8 cellular contexts compared by ENCODE assay signal in genomic region chr1:226424228-226425003, GRCh38. TPM values are rescaled to one million over a fixed set of nuclear protein-coding genes. Genes with fewer than 3 reads are reported as not detected.
A peak's percentile ranks its signal among the peaks of the same experiment; 100 is the strongest.
DNase-seq lines count a peak whose midpoint lies in the region; ATAC-seq and TF ChIP-seq lines count a peak whose summit lies in the region.

No MANE protein-coding gene starts in this region.

- no peak overlapping the region for H2AK5ac ChIP-seq in mesenchymal stem cell (ENCODE audit: low read length, severe bottlenecking)

- BruUV-seq in OCI-LY7 (replicated peaks; lab: Mats Ljungman, UMichigan), result no TSS peak

- H4K91ac ChIP-seq in mesenchymal stem cell (ENCODE audit: low read length), result no peak overlapping the region

- H3K4me1 ChIP-seq in OCI-LY7 (ENCODE audit: insufficient read depth, low read length, poor library complexity, severe bottlenecking), result peaks cover 65% of the 10 kb centered on the region
- no peaks in the 10 kb centered on the region for H3K4me1 ChIP-seq in colonic mucosa
- peaks cover 10% of the 10 kb centered on the region for H3K4me1 ChIP-seq in mesenchymal stem cell (ENCODE audit: control insufficient read depth, insufficient read depth, low read depth, low read length)

- no peaks in the 10 kb centered on the region for H3K79me1 ChIP-seq in mesenchymal stem cell (replicated peaks; ENCODE audit: low read length, poor library complexity, severe bottlenecking)

- H3K9me3 ChIP-seq in OCI-LY7 (ENCODE audit: low read length) (no peaks in the 10 kb centered on the region), colonic mucosa (no peaks in the 10 kb centered on the region), mesenchymal stem cell (ENCODE audit: control insufficient read depth, low read length) (no peaks in the 10 kb centered on the region), MG63 (no peaks in the 10 kb centered on the region)

- H2BK15ac ChIP-seq in mesenchymal stem cell (ENCODE audit: low read depth, poor library complexity, severe bottlenecking), result no peak overlapping the region

- intact Hi-C loops in OCI-LY7 (cut with micrococcal nuclease; ENCODE audit: unreplicated experiment), result loop anchor here (1.0 kb wide), 5 partner anchors 13 to 202 kb away; no protein-coding TSS in a partner anchor
- intact Hi-C loops in colonic mucosa (cut with DNase I), result loop anchor here (5.0 to 10.0 kb wide), 3 partner anchors 120 to 400 kb away; partner anchors contain the start of gene STUM

- H3K4me3 ChIP-seq in OCI-LY7 (ENCODE audit: low read depth, low read length, poor library complexity, severe bottlenecking) (peak overlapping the region; percentile 51), colonic mucosa (no peak overlapping the region), mesenchymal stem cell (ENCODE audit: insufficient read depth in 1 of 2, low read depth in 1 of 2, low read length in 2 of 2) (no peak overlapping the region), MG63 (no peak overlapping the region)

- H3K14ac ChIP-seq in mesenchymal stem cell (ENCODE audit: low read length in 2 of 2), result no peak overlapping the region

- H2BK120ac ChIP-seq in mesenchymal stem cell (ENCODE audit: low read depth, low read length), result no peak overlapping the region

- H2AFZ ChIP-seq in OCI-LY7 (ENCODE audit: low read length) (peak overlapping the region; percentile 73), mesenchymal stem cell (ENCODE audit: low read depth, low read length) (no peak overlapping the region)

- H3K36me3 ChIP-seq in OCI-LY7 (ENCODE audit: insufficient read depth, low read length) (no peaks in the 10 kb centered on the region), colonic mucosa (no peaks in the 10 kb centered on the region), mesenchymal stem cell (ENCODE audit: control insufficient read depth in 1 of 2, insufficient read depth in 2 of 2, low read depth in 1 of 2, low read length in 2 of 2) (no peaks in the 10 kb centered on the region), MG63 (no peaks in the 10 kb centered on the region)

- no peaks in the 10 kb centered on the region for H3K36me3 Mint-ChIP-seq in activated T-cell treated with anti-CD3 and anti-CD28 coated beads, Interleukin-2, amount 50 U/mL, for 4 hours (ENCODE audit: insufficient read depth)
- no peaks in the 10 kb centered on the region for H3K36me3 Mint-ChIP-seq in activated T-cell treated with anti-CD3 and anti-CD28 coated beads, Interleukin-2, amount 50 U/mL, for 24 hours (ENCODE audit: low read depth)

- H3K4me2 ChIP-seq in OCI-LY7 (ENCODE audit: low read length), result peak overlapping the region; percentile 74
- no peak overlapping the region for H3K4me2 ChIP-seq in mesenchymal stem cell (ENCODE audit: low read length, poor library complexity, severe bottlenecking)

- TF ChIP-seq CTCF in OCI-LY7 (conservative IDR thresholded peaks at IDR 0.05; ENCODE audit: low read length) (peak; percentile 98), colonic mucosa (IDR thresholded peaks at IDR 0.05) (peak; percentile 59)

- H3K9ac ChIP-seq in colonic mucosa (ENCODE audit: low read depth in 2 of 2, low read length in 2 of 2) (no peak overlapping the region), mesenchymal stem cell (ENCODE audit: low read length) (no peak overlapping the region)

- H3K27ac ChIP-seq in OCI-LY7 (ENCODE audit: low read depth, low read length, poor library complexity, severe bottlenecking) (peak overlapping the region; percentile 66), colonic mucosa (no peak overlapping the region), mesenchymal stem cell (ENCODE audit: low read length, poor library complexity, severe bottlenecking) (no peak overlapping the region)

- CTCF ChIA-PET in OCI-LY7 (lab: Charles Lee; ENCODE audit: unreplicated experiment), result interaction anchor here (0.8 to 2.1 kb wide), 8 partner anchors 11 to 185 kb away, joined by 3 to 16 read pairs (median 4); partner anchors contain the start of gene STUM

- H4K8ac ChIP-seq in mesenchymal stem cell (ENCODE audit: low read length), result no peak overlapping the region

- DNase-seq in activated T-cell treated with anti-CD3 and anti-CD28 coated beads, Interleukin-2, amount 50 U/mL, for 4 hours, result no peak
- no peak for DNase-seq in activated T-cell treated with anti-CD3 and anti-CD28 coated beads, Interleukin-2, amount 50 U/mL, for 24 hours
- DNase-seq in HT-29 (ENCODE audit: low spot score) (peak; percentile 52), OCI-LY7 (ENCODE audit: low spot score) (peak; percentile 87), colonic mucosa (no peak), mesenchymal stem cell (peak; percentile 32), GOT3 (lab: John Stamatoyannopoulos, UW) (no peak), MG63 (no peak)

- H3K79me2 ChIP-seq in OCI-LY7 (ENCODE audit: insufficient read depth, low read depth, low read length), result no peaks in the 10 kb centered on the region

- POLR2A ChIA-PET in OCI-LY7 (lab: Charles Lee), result interaction anchor here (0.5 to 8.3 kb wide), 7 partner anchors 9 to 181 kb away, joined by 3 to 106 read pairs (median 5); partner anchors contain the start of gene PARP1

- H2BK12ac ChIP-seq in mesenchymal stem cell (ENCODE audit: low read length in 2 of 2), result no peak overlapping the region

- H3K9me2 ChIP-seq in OCI-LY7 (ENCODE audit: insufficient read depth, low read length), result no peaks in the 10 kb centered on the region

- no peaks in the 10 kb centered on the region for H4K20me1 ChIP-seq in OCI-LY7 (ENCODE audit: insufficient read depth, low read length)

- no peak overlapping the region for H3K27ac Mint-ChIP-seq in activated T-cell treated with anti-CD3 and anti-CD28 coated beads, Interleukin-2, amount 50 U/mL, for 24 hours

- peak; percentile 18 to 24 for ATAC-seq in activated T-cell treated with anti-CD3 and anti-CD28 coated beads, Interleukin-2, amount 50 U/mL, for 4 hours

- H3K4ac ChIP-seq in mesenchymal stem cell (ENCODE audit: low read depth in 1 of 2, low read length in 2 of 2), result no peak overlapping the region

- H3K18ac ChIP-seq in mesenchymal stem cell (ENCODE audit: low read depth in 1 of 2, low read length in 2 of 2), result no peak overlapping the region

- peaks cover 23% of the 10 kb centered on the region for H3K4me1 Mint-ChIP-seq in activated T-cell treated with anti-CD3 and anti-CD28 coated beads, Interleukin-2, amount 50 U/mL, for 4 hours (ENCODE audit: low read depth)
- H3K4me1 Mint-ChIP-seq in activated T-cell treated with anti-CD3 and anti-CD28 coated beads, Interleukin-2, amount 50 U/mL, for 24 hours (ENCODE audit: low read depth), result peaks cover 26% of the 10 kb centered on the region

- WGBS in mesenchymal stem cell, result 76% methylated on average over 6 of the region's 8 CpGs

- no peak overlapping the region for H3K23ac ChIP-seq in mesenchymal stem cell (ENCODE audit: low read length in 2 of 2)

- no peak overlapping the region for H2BK5ac ChIP-seq in mesenchymal stem cell (ENCODE audit: low read depth, low read length, poor library complexity, severe bottlenecking)

- H3K4me3 Mint-ChIP-seq in activated T-cell treated with anti-CD3 and anti-CD28 coated beads, Interleukin-2, amount 50 U/mL, for 4 hours, result peak overlapping the region; percentile 45
- H3K4me3 Mint-ChIP-seq in activated T-cell treated with anti-CD3 and anti-CD28 coated beads, Interleukin-2, amount 50 U/mL, for 24 hours, result no peak overlapping the region

- H3K9me3 Mint-ChIP-seq in activated T-cell treated with anti-CD3 and anti-CD28 coated beads, Interleukin-2, amount 50 U/mL, for 4 hours, result no peaks in the 10 kb centered on the region
- H3K9me3 Mint-ChIP-seq in activated T-cell treated with anti-CD3 and anti-CD28 coated beads, Interleukin-2, amount 50 U/mL, for 24 hours, result no peaks in the 10 kb centered on the region

- H3K27me3 Mint-ChIP-seq in activated T-cell treated with anti-CD3 and anti-CD28 coated beads, Interleukin-2, amount 50 U/mL, for 4 hours (ENCODE audit: low read depth), result no peaks in the 10 kb centered on the region
- no peaks in the 10 kb centered on the region for H3K27me3 Mint-ChIP-seq in activated T-cell treated with anti-CD3 and anti-CD28 coated beads, Interleukin-2, amount 50 U/mL, for 24 hours

- H3K27me3 ChIP-seq in colonic mucosa, result no peaks in the 10 kb centered on the region
- H3K27me3 ChIP-seq in mesenchymal stem cell (ENCODE audit: control insufficient read depth in 1 of 2, insufficient read depth in 1 of 2, low read length in 2 of 2), result peaks cover 7 to 37% of the 10 kb centered on the region in 2 experiments
- H3K27me3 ChIP-seq in MG63, result no peaks in the 10 kb centered on the region

RNA-seq across cellular contexts. Expression of gene PARP1, which starts 16.5 kb away (rescaled TPM):
- total RNA-seq in activated T-cell treated with anti-CD3 and anti-CD28 coated beads, Interleukin-2, amount 50 U/mL, for 4 hours, result 100 to 1,000 TPM; 209 to 218 (median 213) TPM
- 140 and 163 TPM in 2 replicates for total RNA-seq in HT-29 (2014; rRNA removed; shearing (Covaris generic))
- 532 and 610 TPM in 2 replicates for total RNA-seq in OCI-LY7 (2014; rRNA removed; shearing (Covaris generic))
- total RNA-seq in OCI-LY7 (2022), result 558 and 594 TPM in 2 replicates
- 10 to 100 TPM; 56.7 to 96.3 TPM for total RNA-seq in colonic mucosa
- polyA plus RNA-seq in mesenchymal stem cell (2013, experiment 1 of 2), result 64.4 TPM
- 59.8 TPM for polyA plus RNA-seq in mesenchymal stem cell (2013, experiment 2 of 2)
- total RNA-seq in MG63 (2014; rRNA removed; shearing (Covaris generic); ENCODE audit: low replicate concordance), result 180 and 241 TPM in 2 replicates

Comparison
In these comparisons a context has a peak if more than half of its experiments do, and no peak if none do; other contexts are left out.
1. DNase-seq: peak in HT-29 (single experiment), OCI-LY7 (single experiment) and mesenchymal stem cell (single experiment); none in activated T-cell treated with anti-CD3 and anti-CD28 coated beads, Interleukin-2, amount 50 U/mL, for 4 hours (single experiment), activated T-cell treated with anti-CD3 and anti-CD28 coated beads, Interleukin-2, amount 50 U/mL, for 24 hours (single experiment), colonic mucosa (single experiment), GOT3 (single experiment) and MG63 (single experiment).